Comparison of ENCODE assay signal across 15 cellular contexts in genomic region chr4:128358231-128358902, GRCh38.
DNase-seq lines count a peak whose midpoint lies in the region; ATAC-seq and TF ChIP-seq lines count a peak whose summit lies in the region.
"Had no signal": no experiment of that assay in that cellular context is flagged by ENCODE, and none has a peak within 500 bp of the region (broad histone marks: within the 10 kb centered on the region; RNA-seq: fewer than 3 reads in every experiment).

No MANE protein-coding gene starts in this region.

- peak overlapping the region; percentile 95 for H2BK12ac ChIP-seq in trophoblast cell (ENCODE audit: low read length)

- no peak overlapping the region for H3K4me3 ChIP-seq in RWPE2 (ENCODE audit: severe bottlenecking)
- H3K4me3 ChIP-seq in fibroblast of the aortic adventitia (ENCODE audit: low read depth, low read length), result no peak overlapping the region
- no peak overlapping the region for H3K4me3 ChIP-seq in trophoblast cell (ENCODE audit: low read depth, low read length)
- H3K4me3 ChIP-seq: esophagus muscularis mucosa, right lobe of liver had no signal

- no peak overlapping the region for H3K23ac ChIP-seq in trophoblast cell (ENCODE audit: low read length)

- H2AFZ ChIP-seq in trophoblast cell (ENCODE audit: insufficient read depth, low read length, poor library complexity), result no peak overlapping the region

- H3K27me3 ChIP-seq in RWPE2 (ENCODE audit: insufficient read depth, poor library complexity, severe bottlenecking) (no peaks in the 10 kb centered on the region), trophoblast cell (ENCODE audit: insufficient read depth, low read length) (no peaks in the 10 kb centered on the region)
- H3K27me3 ChIP-seq: esophagus muscularis mucosa, right lobe of liver had no signal

- H2AK5ac ChIP-seq in trophoblast cell (ENCODE audit: low read length), result peak overlapping the region; percentile 85

- no peak overlapping the region for H3K9ac ChIP-seq in trophoblast cell (ENCODE audit: low read length)

- no peak for TF ChIP-seq CTCF in RWPE2 (IDR thresholded peaks at IDR 0.05; ENCODE audit: poor library complexity, severe bottlenecking)
- TF ChIP-seq CTCF in fibroblast of the aortic adventitia (IDR thresholded peaks at IDR 0.05; ENCODE audit: insufficient read depth, low read length), result no peak

- H4K91ac ChIP-seq in trophoblast cell (ENCODE audit: low read depth, low read length), result peak overlapping the region; percentile 93

- peak overlapping the region; percentile 93 for H2BK120ac ChIP-seq in trophoblast cell (ENCODE audit: insufficient read depth, low read length, poor library complexity)

- H2BK5ac ChIP-seq in trophoblast cell (ENCODE audit: low read depth, low read length, poor library complexity), result peak overlapping the region; percentile 96

- DNase-seq in EL (peak; percentile 95), RWPE2 (ENCODE audit: low spot score) (no peak), fibroblast of the aortic adventitia (ENCODE audit: low read depth) (peak; percentile 98), trophoblast cell (peak; percentile 74 to 92), NCI-H510A (lab: John Stamatoyannopoulos, UW) (no peak), NCI-H2107 treated with DMSO at 0.1 percent for 48 hours (lab: John Stamatoyannopoulos, UW; ENCODE audit: unreplicated experiment) (no peak), NAMALWA (ENCODE audit: low spot score) (no peak)
- DNase-seq: activated CD4-positive, alpha-beta T cell treated with anti-CD3 and anti-CD28 coated beads, Interleukin-2, amount 50 U/mL, for 48 hours; Calu3; mammary epithelial cell; NCI-H2107; right lobe of liver; SIG-M5 had no signal

- ATAC-seq in RWPE2 (ENCODE audit: low read depth) (peak; percentile 41; the same call in 2 of the 3 replicates), HG02763 (IDR thresholded peaks at IDR 0.05; ENCODE audit: unreplicated experiment) (no peak)

- peak overlapping the region; percentile 80 for H3K14ac ChIP-seq in trophoblast cell (ENCODE audit: low read length)

- H3K27ac ChIP-seq in RWPE2 (ENCODE audit: poor library complexity, severe bottlenecking), result peak overlapping the region; percentile 27
- peak overlapping the region; percentile 95 for H3K27ac ChIP-seq in trophoblast cell (ENCODE audit: low read depth, low read length)
- H3K27ac ChIP-seq: esophagus muscularis mucosa, right lobe of liver had no signal

- no peak overlapping the region for H3K4me2 ChIP-seq in trophoblast cell (ENCODE audit: low read length)

- peaks cover 20% of the 10 kb centered on the region for H3K4me1 ChIP-seq in RWPE2 (ENCODE audit: insufficient read depth, poor library complexity, severe bottlenecking)
- H3K4me1 ChIP-seq in trophoblast cell (ENCODE audit: control insufficient read depth in 1 of 2, insufficient read depth in 2 of 2, low read length in 2 of 2), result peaks cover 11 to 29% of the 10 kb centered on the region in 2 experiments

- H3K9me3 ChIP-seq in RWPE2 (ENCODE audit: severe bottlenecking), result no peaks in the 10 kb centered on the region
- H3K9me3 ChIP-seq in trophoblast cell (ENCODE audit: insufficient read depth, low read depth, low read length), result no peaks in the 10 kb centered on the region
- H3K9me3 ChIP-seq: esophagus muscularis mucosa, right lobe of liver had no signal

- no peaks in the 10 kb centered on the region for H3K36me3 ChIP-seq in RWPE2 (ENCODE audit: low read depth)
- H3K36me3 ChIP-seq in trophoblast cell (ENCODE audit: control insufficient read depth in 1 of 2, insufficient read depth in 2 of 2, low read length in 2 of 2), result no peaks in the 10 kb centered on the region
- H3K36me3 ChIP-seq: esophagus muscularis mucosa, right lobe of liver had no signal

- H3K79me2 ChIP-seq in trophoblast cell (ENCODE audit: control insufficient read depth, insufficient read depth, low read length, poor library complexity), result peaks cover 2% of the 10 kb centered on the region

- H3K79me1 ChIP-seq in trophoblast cell (ENCODE audit: low read length), result peaks cover 36% of the 10 kb centered on the region

- H3K4ac ChIP-seq in trophoblast cell (ENCODE audit: low read depth, low read length), result peak overlapping the region; percentile 69

- peak overlapping the region; percentile 62 for H4K8ac ChIP-seq in trophoblast cell (ENCODE audit: low read depth, low read length)

- peak overlapping the region; percentile 2 for H4K12ac ChIP-seq in trophoblast cell (ENCODE audit: low read depth, low read length)

- H3K18ac ChIP-seq in trophoblast cell (ENCODE audit: low read length), result peak overlapping the region; percentile 83

- no CpG with 5 or more reads among the region's 7 CpGs for WGBS in trophoblast cell (ENCODE audit: extremely low coverage, insufficient coverage, insufficient read length)

Comparison
In these comparisons a context has a peak if more than half of its experiments do, and no peak if none do; other contexts are left out.
1. DNase-seq: peak in EL (single experiment), fibroblast of the aortic adventitia (single experiment) and trophoblast cell (2 of 2); none in RWPE2 (single experiment), NCI-H510A (single experiment), NCI-H2107 treated with DMSO at 0.1 percent for 48 hours (single experiment) and NAMALWA (single experiment).